In genomic region chr1:11707621-11708276, GRCh38 we compare ENCODE assay signal across 11 cellular contexts. TPM values are rescaled to one million over a fixed set of nuclear protein-coding genes. Genes with fewer than 3 reads are reported as not detected.
DNase-seq lines count a peak whose midpoint lies in the region; ATAC-seq and TF ChIP-seq lines count a peak whose summit lies in the region.
"Had no signal": no experiment of that assay in that cellular context is flagged by ENCODE, and none has a peak within 500 bp of the region (broad histone marks: within the 10 kb centered on the region; RNA-seq: fewer than 3 reads in every experiment).

No MANE protein-coding gene starts in this region.

- DNase-seq in NCI-H2227 (lab: John Stamatoyannopoulos, UW; ENCODE audit: unreplicated experiment) (peak; percentile 41), NCI-H2227 treated with DMSO at 0.1 percent for 48 hours (lab: John Stamatoyannopoulos, UW) (no peak), NCI-H524 treated with DMSO at 0.1 percent for 48 hours (lab: John Stamatoyannopoulos, UW) (peak; percentile 39), left ventricle myocardium superior (peak; percentile 85), transverse colon (peak; percentile 28), EL (no peak), GF-D8 (lab: John Stamatoyannopoulos, UW) (no peak)
- DNase-seq in activated naive CD8-positive, alpha-beta T cell treated with anti-CD3 and anti-CD28 coated beads for 36 hours: no peak
- DNase-seq: activated naive CD4-positive, alpha-beta T cell treated with anti-CD3 and anti-CD28 coated beads, Interleukin-2, amount 10 ng/mL, durations not matched to agents 7 days and 5 days; GM23248 had no signal

- H3K27ac ChIP-seq in transverse colon: no peak overlapping the region
- H3K27ac ChIP-seq: GM23248 had no signal

- no peak overlapping the region for H3K27ac Mint-ChIP-seq in activated naive CD8-positive, alpha-beta T cell treated with anti-CD3 and anti-CD28 coated beads for 36 hours
- H3K27ac Mint-ChIP-seq: activated naive CD4-positive, alpha-beta T cell treated with anti-CD3 and anti-CD28 coated beads, Interleukin-2, amount 10 ng/mL, durations not matched to agents 7 days and 5 days; IgD-negative memory B cell had no signal

- no peaks in the 10 kb centered on the region for H3K4me1 Mint-ChIP-seq in activated naive CD8-positive, alpha-beta T cell treated with anti-CD3 and anti-CD28 coated beads for 36 hours
- H3K4me1 Mint-ChIP-seq: activated naive CD4-positive, alpha-beta T cell treated with anti-CD3 and anti-CD28 coated beads, Interleukin-2, amount 10 ng/mL, durations not matched to agents 7 days and 5 days; IgD-negative memory B cell had no signal

- peak; percentile 95 for ATAC-seq in left ventricle myocardium superior

- WGBS in transverse colon (ENCODE audit: low coverage in 1 of 2), 2 donors: 43 to 50% methylated on average over 5 to 17 of the region's 17 CpGs

- no peaks in the 10 kb centered on the region for H3K27me3 Mint-ChIP-seq in activated naive CD8-positive, alpha-beta T cell treated with anti-CD3 and anti-CD28 coated beads for 36 hours

- no peak overlapping the region for H3K4me3 Mint-ChIP-seq in activated naive CD8-positive, alpha-beta T cell treated with anti-CD3 and anti-CD28 coated beads for 36 hours
- H3K4me3 Mint-ChIP-seq: activated naive CD4-positive, alpha-beta T cell treated with anti-CD3 and anti-CD28 coated beads, Interleukin-2, amount 10 ng/mL, durations not matched to agents 7 days and 5 days; IgD-negative memory B cell had no signal

- no peaks in the 10 kb centered on the region for H3K9me3 ChIP-seq in transverse colon

- H3K9me3 Mint-ChIP-seq in activated naive CD8-positive, alpha-beta T cell treated with anti-CD3 and anti-CD28 coated beads for 36 hours: no peaks in the 10 kb centered on the region
- H3K9me3 Mint-ChIP-seq: activated naive CD4-positive, alpha-beta T cell treated with anti-CD3 and anti-CD28 coated beads, Interleukin-2, amount 10 ng/mL, durations not matched to agents 7 days and 5 days had no signal

- H3K27me3 ChIP-seq in transverse colon: peaks cover 31% of the 10 kb centered on the region

- H3K36me3 Mint-ChIP-seq in activated naive CD8-positive, alpha-beta T cell treated with anti-CD3 and anti-CD28 coated beads for 36 hours: no peaks in the 10 kb centered on the region
- H3K36me3 Mint-ChIP-seq: activated naive CD4-positive, alpha-beta T cell treated with anti-CD3 and anti-CD28 coated beads, Interleukin-2, amount 10 ng/mL, durations not matched to agents 7 days and 5 days; IgD-negative memory B cell had no signal

- no peak for TF ChIP-seq EP300 in transverse colon (IDR thresholded peaks at IDR 0.05; ENCODE audit: low read depth)

- no peaks in the 10 kb centered on the region for H3K4me1 ChIP-seq in transverse colon

- no peak for TF ChIP-seq CTCF in transverse colon (IDR thresholded peaks at IDR 0.05)

- TF ChIP-seq POLR2A in transverse colon (IDR thresholded peaks at IDR 0.05): no peak

- H3K4me3 ChIP-seq in transverse colon: no peak overlapping the region
- H3K4me3 ChIP-seq: GM23248 had no signal

- H3K36me3 ChIP-seq in transverse colon: no peaks in the 10 kb centered on the region

- in situ Hi-C loops in transverse colon (cut with MboI; ENCODE audit: low pct_ligation_motif_present in 1 of 4, low pct_unique_long_range_greater_than_20kb in 1 of 4, low sequenced_read_pairs in 3 of 4): no loop called here

- intact Hi-C loops in left ventricle myocardium superior (cut with micrococcal nuclease) (no loop called here), transverse colon (cut with DNase I; ENCODE audit: low total_unique reads) (no loop called here)

RNA-seq across cellular contexts. Expression of gene DRAXIN, which starts 16.2 kb away (rescaled TPM):
- total RNA-seq in left ventricle myocardium superior (0.05 TPM), transverse colon (under 1 TPM in 2 of 4 donors, not detected in 2; 0.14 to 0.16 TPM)
- under 1 TPM; 0.08 to 0.16 TPM for total RNA-seq in activated naive CD8-positive, alpha-beta T cell treated with anti-CD3 and anti-CD28 coated beads for 36 hours

RNA-seq across cellular contexts. Expression of gene MAD2L2, which starts 26.8 kb away (rescaled TPM):
- total RNA-seq in left ventricle myocardium superior (21.8 TPM), transverse colon (10 to 100 TPM in 1 of 4 donors, 1 to 10 TPM in 3; 5.2 to 11.4 (median 7.1) TPM)
- 10 to 100 TPM; 71.9 to 72.1 TPM for total RNA-seq in activated naive CD8-positive, alpha-beta T cell treated with anti-CD3 and anti-CD28 coated beads for 36 hours

RNA-seq across cellular contexts. Expression of gene AGTRAP, which starts 28.2 kb away (rescaled TPM):
- 13.4 TPM for total RNA-seq in left ventricle myocardium superior
- 10 to 100 TPM in 3 of 4 donors, 1 to 10 TPM in 1; 1.2 to 27.0 (median 22.7) TPM for total RNA-seq in transverse colon
- total RNA-seq in activated naive CD8-positive, alpha-beta T cell treated with anti-CD3 and anti-CD28 coated beads for 36 hours: 10 to 100 TPM; 10.2 to 11.0 TPM

RNA-seq across cellular contexts. Expression of gene FBXO6, which starts 43.7 kb away (rescaled TPM):
- 11.1 TPM for total RNA-seq in left ventricle myocardium superior
- 1 to 10 TPM; 4.4 to 8.9 (median 5.2) TPM for total RNA-seq in transverse colon
- total RNA-seq in activated naive CD8-positive, alpha-beta T cell treated with anti-CD3 and anti-CD28 coated beads for 36 hours: 10 to 100 TPM; 15.5 to 16.8 TPM

RNA-seq across cellular contexts. Expression of gene FBXO44, which starts 53.1 kb away (rescaled TPM):
- total RNA-seq in left ventricle myocardium superior (20.4 TPM), transverse colon (10 to 100 TPM in 2 of 4 donors, 1 to 10 TPM in 2; 3.2 to 10.5 (median 6.9) TPM)
- total RNA-seq in activated naive CD8-positive, alpha-beta T cell treated with anti-CD3 and anti-CD28 coated beads for 36 hours: 10 to 100 TPM; 14.4 to 15.9 TPM

Comparison
In these comparisons a context has a peak if more than half of its experiments do, and no peak if none do; other contexts are left out.
1. DNase-seq: peak in NCI-H2227 (single experiment), NCI-H524 treated with DMSO at 0.1 percent for 48 hours (single experiment), left ventricle myocardium superior (single experiment) and transverse colon (single experiment); none in NCI-H2227 treated with DMSO at 0.1 percent for 48 hours (single experiment), EL (single experiment), activated naive CD8-positive, alpha-beta T cell treated with anti-CD3 and anti-CD28 coated beads for 36 hours (single experiment) and GF-D8 (single experiment).